Comparison of ENCODE assay signal across 16 cellular contexts in genomic region chr10:74674892-74675291, GRCh38.
DNase-seq lines count a peak whose midpoint lies in the region; ATAC-seq, FAIRE-seq and TF ChIP-seq lines count a peak whose summit lies in the region.
"Had no signal": no experiment of that assay in that cellular context is flagged by ENCODE, and none has a peak within 500 bp of the region (broad histone marks: within the 10 kb centered on the region; RNA-seq: fewer than 3 reads in every experiment).

No MANE protein-coding gene starts in this region.

- peaks cover 7% of the 10 kb centered on the region for H3K4me1 Mint-ChIP-seq in CD8-positive, alpha-beta T cell (ENCODE audit: low read depth)
- peaks cover 0 to 4% (median 1%) of the 10 kb centered on the region in 4 donors for H3K4me1 Mint-ChIP-seq in naive thymus-derived CD8-positive, alpha-beta T cell

- no peaks in the 10 kb centered on the region for H3K79me2 ChIP-seq in Karpas-422 (ENCODE audit: low read length)

- DNase-seq in GM12892 (ENCODE audit: insufficient read length) (no peak), GM19239 (ENCODE audit: insufficient read length, low spot score) (no peak), Karpas-422 (peak; percentile 84), HEK293T (ENCODE audit: extremely low spot score) (no peak)
- no peak for DNase-seq in CD8-positive, alpha-beta T cell
- no peak for DNase-seq in naive thymus-derived CD8-positive, alpha-beta T cell
- DNase-seq: BE2C; Caco-2; CD4-positive, alpha-beta memory T cell; KG1 had no signal

- H3K4me2 ChIP-seq in Karpas-422 (ENCODE audit: low read depth, low read length, poor library complexity, severe bottlenecking), result peak overlapping the region; percentile 60
- H3K4me2 ChIP-seq: A549 had no signal

- no peak overlapping the region for H2AFZ ChIP-seq in Karpas-422 (ENCODE audit: low read length)

- H3K36me3 Mint-ChIP-seq in CD8-positive, alpha-beta T cell, result peaks cover 54% of the 10 kb centered on the region
- H3K36me3 Mint-ChIP-seq in naive thymus-derived CD8-positive, alpha-beta T cell, result peaks cover 18 to 52% (median 43%) of the 10 kb centered on the region in 3 donors

- no peak for TF ChIP-seq CTCF in CD8-positive, alpha-beta T cell (IDR thresholded peaks at IDR 0.05)

- intact Hi-C loops in CD8-positive, alpha-beta T cell (cut with DNase I, micrococcal nuclease), result no loop called here

- no peaks in the 10 kb centered on the region for H3K9me2 ChIP-seq in Karpas-422 (replicated peaks; ENCODE audit: insufficient read depth, low read length)

- H3K4me1 ChIP-seq in Karpas-422 (ENCODE audit: low read length) (peaks cover 74% of the 10 kb centered on the region), iPS-18a (ENCODE audit: control insufficient read depth, low read depth, low read length) (peaks cover 5% of the 10 kb centered on the region)
- H3K4me1 ChIP-seq in CD8-positive, alpha-beta T cell (ENCODE audit: insufficient read depth, low read length), result no peaks in the 10 kb centered on the region
- H3K4me1 ChIP-seq: A549, BE2C, Caco-2 had no signal

- H3K4me3 ChIP-seq in Karpas-422 (ENCODE audit: low read length), result no peak overlapping the region
- no peak overlapping the region for H3K4me3 ChIP-seq in iPS-18a (ENCODE audit: low read length)
- no peak overlapping the region for H3K4me3 ChIP-seq in CD8-positive, alpha-beta T cell (ENCODE audit: low read depth, low read length)
- H3K4me3 ChIP-seq: A549 had no signal

- POLR2A ChIA-PET in HEK293T (lab: Yijun Ruan, JAX), result no interaction called here
- POLR2A ChIA-PET in CD8-positive, alpha-beta T cell (lab: Charles Lee), result no interaction called here
- POLR2A ChIA-PET in naive thymus-derived CD8-positive, alpha-beta T cell (lab: Charles Lee), result no interaction called here

- no peak for ATAC-seq in CD8-positive, alpha-beta T cell
- ATAC-seq in HG02642 (IDR thresholded peaks at IDR 0.05; ENCODE audit: poor library complexity, unreplicated experiment), result no peak
- no peak for ATAC-seq in naive thymus-derived CD8-positive, alpha-beta T cell
- ATAC-seq: A549, HCT116 had no signal

- no peaks in the 10 kb centered on the region for H4K20me1 ChIP-seq in Karpas-422 (ENCODE audit: insufficient read depth, low read depth, low read length)

- H3K9me3 ChIP-seq in Karpas-422 (ENCODE audit: low read length) (no peaks in the 10 kb centered on the region; the same call in 1 of the 2 replicates), iPS-18a (ENCODE audit: control insufficient read depth, low read depth, low read length) (no peaks in the 10 kb centered on the region)
- no peaks in the 10 kb centered on the region for H3K9me3 ChIP-seq in CD8-positive, alpha-beta T cell (ENCODE audit: low read length)
- H3K9me3 ChIP-seq: A549, BE2C, Caco-2 had no signal

- H3K27ac ChIP-seq in Karpas-422 (ENCODE audit: low read length) (peak overlapping the region; percentile 87), iPS-18a (ENCODE audit: low read length) (peak overlapping the region; percentile 6)
- H3K27ac ChIP-seq in CD8-positive, alpha-beta T cell (ENCODE audit: low read depth, low read length), result no peak overlapping the region
- H3K27ac ChIP-seq: A549, C4-2B had no signal

- CTCF ChIA-PET in HEK293T (lab: Yijun Ruan, JAX), result no interaction called here
- CTCF ChIA-PET in CD8-positive, alpha-beta T cell (lab: Charles Lee), result interaction anchor here (1.6 kb wide), 1 partner anchor 10 kb away, joined by 3 read pairs; no protein-coding TSS in a partner anchor

- H3K9me3 Mint-ChIP-seq in CD8-positive, alpha-beta T cell, result no peaks in the 10 kb centered on the region
- H3K9me3 Mint-ChIP-seq in naive thymus-derived CD8-positive, alpha-beta T cell, result peaks cover 0 to 11% (median 4%) of the 10 kb centered on the region in 9 donors

- H3K27me3 ChIP-seq in Karpas-422 (ENCODE audit: low read length), result no peaks in the 10 kb centered on the region
- no peaks in the 10 kb centered on the region for H3K27me3 ChIP-seq in iPS-18a (ENCODE audit: control insufficient read depth, insufficient read depth, low read length)
- no peaks in the 10 kb centered on the region for H3K27me3 ChIP-seq in CD8-positive, alpha-beta T cell (ENCODE audit: insufficient read depth, low read length)
- H3K27me3 ChIP-seq: BE2C had no signal

- H3K27me3 Mint-ChIP-seq in CD8-positive, alpha-beta T cell (ENCODE audit: low read depth), result no peaks in the 10 kb centered on the region
- no peaks in the 10 kb centered on the region for H3K27me3 Mint-ChIP-seq in naive thymus-derived CD8-positive, alpha-beta T cell
- H3K27me3 Mint-ChIP-seq: CD4-positive, alpha-beta memory T cell; IgD-negative memory B cell had no signal

- H3K36me3 ChIP-seq in Karpas-422 (ENCODE audit: insufficient read depth, low read length), result peaks cover 10% of the 10 kb centered on the region
- no peaks in the 10 kb centered on the region for H3K36me3 ChIP-seq in iPS-18a (ENCODE audit: control insufficient read depth, low read depth, low read length)
- H3K36me3 ChIP-seq in CD8-positive, alpha-beta T cell (ENCODE audit: insufficient read depth, low read length), result peaks cover 3% of the 10 kb centered on the region

- H3K9ac ChIP-seq in Karpas-422 (ENCODE audit: low read length), result peak overlapping the region; percentile 43; the same call in 1 of the 2 replicates
- H3K9ac ChIP-seq in iPS-18a (ENCODE audit: low read length), result no peak overlapping the region

- H3K27ac Mint-ChIP-seq in CD8-positive, alpha-beta T cell, result no peak overlapping the region
- no peak overlapping the region for H3K27ac Mint-ChIP-seq in naive thymus-derived CD8-positive, alpha-beta T cell

- H3K4me3 Mint-ChIP-seq in CD8-positive, alpha-beta T cell, result no peak overlapping the region
- H3K4me3 Mint-ChIP-seq in naive thymus-derived CD8-positive, alpha-beta T cell, result no peak overlapping the region
- H3K4me3 Mint-ChIP-seq: CD4-positive, alpha-beta memory T cell had no signal

- FAIRE-seq in GM12892 (lab: Jason Lieb, UNC) (peak; percentile 64), GM19239 (lab: Jason Lieb, UNC) (peak; percentile 62)
- FAIRE-seq: A549 had no signal

- no peak for TF ChIP-seq POLR2A in GM12892 (IDR thresholded peaks at IDR 0.05; ENCODE audit: low read depth, low read length)

TF ChIP-seq in HEK293T, 16 proteins besides CTCF, POLR2A, EP300 and RAD21:
- TF ChIP-seq SP1 (IDR thresholded peaks at IDR 0.05), result no peak
